ENCODE assay signal across 23 cellular contexts in genomic region chr2:46087492-46087891, GRCh38.
"Had no signal": no experiment of that assay in that cellular context is flagged by ENCODE, and none has a peak within 500 bp of the region (broad histone marks: within the 10 kb centered on the region; RNA-seq: fewer than 3 reads in every experiment).

No MANE protein-coding gene starts in this region.

- DNase-seq: activated CD4-positive, alpha-beta T cell treated with anti-CD3 and anti-CD28 coated beads, Interleukin-2, amount 10 ng/mL, durations not matched to agents 7 days and 5 days; activated CD4-positive, CD25-positive, alpha-beta regulatory T cell; activated CD8-positive, alpha-beta memory T cell treated with anti-CD3 and anti-CD28 coated beads, Interleukin-2, amount 50 U/mL, for 48 hours; activated gamma-delta T cell; activated T-cell treated with anti-CD3 and anti-CD28 coated beads, Interleukin-2, amount 50 U/mL, for 72 hours; amniotic stem cell; body of pancreas; caudate nucleus; effector CD4-positive, alpha-beta T cell; hippocampal formation; kidney; left lung; nephron progenitor cell; psoas muscle; stimulated activated CD4-positive, alpha-beta T cell treated with anti-CD3 and anti-CD28 coated beads, Interleukin-15, amount 100 ng/mL, for 24 hours; stimulated activated CD4-positive, alpha-beta T cell treated with anti-CD3 and anti-CD28 coated beads, Interleukin-4, amount 100 ng/mL, for 1 hour; stimulated activated naive CD4-positive, alpha-beta T cell; substantia nigra had no signal

- ATAC-seq: activated naive CD4-positive, alpha-beta T cell treated with anti-CD3 and anti-CD28 coated beads, Interleukin-2, amount 50 U/mL, for 72 hours; activated T-cell treated with anti-CD3 and anti-CD28 coated beads, Interleukin-2, amount 50 U/mL, for 72 hours had no signal

- H3K27me3 ChIP-seq: body of pancreas, left lung had no signal

- H3K4me1 ChIP-seq: body of pancreas, psoas muscle had no signal

- H3K27ac Mint-ChIP-seq: activated CD4-positive, alpha-beta T cell treated with anti-CD3 and anti-CD28 coated beads, Interleukin-2, amount 10 ng/mL, durations not matched to agents 7 days and 5 days; activated naive CD4-positive, alpha-beta T cell treated with anti-CD3 and anti-CD28 coated beads, Interleukin-2, amount 50 U/mL, for 72 hours; activated T-cell treated with anti-CD3 and anti-CD28 coated beads, Interleukin-2, amount 50 U/mL, for 72 hours; mesothelial cell of epicardium; nephron progenitor cell; T-helper 2 cell treated with Interferon-gamma antibody and Interleukin-4, amounts not matched to agents 5 μg/mL and 100 μg/mL, for 36 hours had no signal

- H3K9me3 ChIP-seq: body of pancreas, left lung, psoas muscle had no signal

- H3K4me3 Mint-ChIP-seq: activated CD4-positive, alpha-beta T cell treated with anti-CD3 and anti-CD28 coated beads, Interleukin-2, amount 10 ng/mL, durations not matched to agents 7 days and 5 days; activated T-cell treated with anti-CD3 and anti-CD28 coated beads, Interleukin-2, amount 50 U/mL, for 72 hours; mesothelial cell of epicardium; nephron progenitor cell; T-helper 2 cell treated with Interferon-gamma antibody and Interleukin-4, amounts not matched to agents 5 μg/mL and 100 μg/mL, for 36 hours; type B pancreatic cell had no signal

- H3K4me3 ChIP-seq: body of pancreas, coronary artery, left lung, psoas muscle had no signal

- H3K27ac ChIP-seq: body of pancreas, psoas muscle had no signal

- H3K27me3 Mint-ChIP-seq: activated CD4-positive, alpha-beta T cell treated with anti-CD3 and anti-CD28 coated beads, Interleukin-2, amount 10 ng/mL, durations not matched to agents 7 days and 5 days; type B pancreatic cell had no signal

- H3K9me3 Mint-ChIP-seq: activated CD4-positive, alpha-beta T cell treated with anti-CD3 and anti-CD28 coated beads, Interleukin-2, amount 10 ng/mL, durations not matched to agents 7 days and 5 days; activated naive CD4-positive, alpha-beta T cell treated with anti-CD3 and anti-CD28 coated beads, Interleukin-2, amount 50 U/mL, for 72 hours; mesothelial cell of epicardium; nephron progenitor cell; T-helper 2 cell treated with Interferon-gamma antibody and Interleukin-4, amounts not matched to agents 5 μg/mL and 100 μg/mL, for 36 hours; type B pancreatic cell had no signal
